1 cellular context compared by ENCODE assay signal in the genomic region with DNA sequence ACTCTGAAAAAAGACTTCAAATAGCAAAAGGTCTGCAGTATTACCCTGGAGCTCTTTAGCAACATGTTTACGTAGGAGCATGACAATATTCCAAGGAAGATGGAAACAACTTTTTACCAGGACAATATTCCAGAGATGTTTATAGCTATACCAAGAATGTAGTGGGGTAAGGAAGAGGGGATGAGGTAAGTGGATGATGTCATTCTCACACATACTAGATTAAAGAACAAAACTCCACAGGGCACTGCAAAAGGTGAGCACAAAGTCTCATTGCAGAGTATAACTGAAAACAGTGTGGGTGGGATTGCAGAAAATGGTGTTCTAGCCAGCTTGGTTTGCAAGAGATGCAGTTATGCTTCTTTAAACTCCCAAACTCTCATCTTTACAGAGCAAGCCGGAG.
TF ChIP-seq lines count a peak whose summit lies in the region.

No MANE protein-coding gene starts in this region.

TF ChIP-seq in K562, 482 proteins besides CTCF, POLR2A, EP300 and RAD21:
- TF ChIP-seq IRF9 (tag; IDR thresholded peaks at IDR 0.05) (no peak), KHSRP (IDR thresholded peaks at IDR 0.05) (no peak), MXI1 (IDR thresholded peaks at IDR 0.05; ENCODE audit: low read depth, low read length) (no peak), ASH1L (IDR thresholded peaks at IDR 0.05; ENCODE audit: borderline replicate concordance, low read depth, partially characterized antibody) (no peak), ILK (tag; IDR thresholded peaks at IDR 0.05; ENCODE audit: borderline replicate concordance, low read depth) (no peak), JUN (IDR thresholded peaks at IDR 0.05; ENCODE audit: borderline replicate concordance, low read depth, low read length) (no peak), JUN (CRISPR knock-in tag; IDR thresholded peaks at IDR 0.05; ENCODE audit: borderline replicate concordance) (no peak)
- TF ChIP-seq, protein P1, sequence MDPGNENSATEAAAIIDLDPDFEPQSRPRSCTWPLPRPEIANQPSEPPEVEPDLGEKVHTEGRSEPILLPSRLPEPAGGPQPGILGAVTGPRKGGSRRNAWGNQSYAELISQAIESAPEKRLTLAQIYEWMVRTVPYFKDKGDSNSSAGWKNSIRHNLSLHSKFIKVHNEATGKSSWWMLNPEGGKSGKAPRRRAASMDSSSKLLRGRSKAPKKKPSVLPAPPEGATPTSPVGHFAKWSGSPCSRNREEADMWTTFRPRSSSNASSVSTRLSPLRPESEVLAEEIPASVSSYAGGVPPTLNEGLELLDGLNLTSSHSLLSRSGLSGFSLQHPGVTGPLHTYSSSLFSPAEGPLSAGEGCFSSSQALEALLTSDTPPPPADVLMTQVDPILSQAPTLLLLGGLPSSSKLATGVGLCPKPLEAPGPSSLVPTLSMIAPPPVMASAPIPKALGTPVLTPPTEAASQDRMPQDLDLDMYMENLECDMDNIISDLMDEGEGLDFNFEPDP (CRISPR knock-in tag; IDR thresholded peaks at IDR 0.05) = no peak
- TF ChIP-seq, protein P2, sequence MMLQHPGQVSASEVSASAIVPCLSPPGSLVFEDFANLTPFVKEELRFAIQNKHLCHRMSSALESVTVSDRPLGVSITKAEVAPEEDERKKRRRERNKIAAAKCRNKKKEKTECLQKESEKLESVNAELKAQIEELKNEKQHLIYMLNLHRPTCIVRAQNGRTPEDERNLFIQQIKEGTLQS (IDR thresholded peaks at IDR 0.05) = peak; percentile 44; the same call in 1 of the 2 replicates
- TF ChIP-seq, protein P2 (CRISPR knock-in tag; conservative IDR thresholded peaks at IDR 0.05) = no peak
TF ChIP-seq in K562: peak in this region for 1.
